1 cellular context compared by ENCODE assay signal in genomic region chr22:42871146-42872050, GRCh38.
TF ChIP-seq lines count a peak whose summit lies in the region.

No MANE protein-coding gene starts in this region.

TF ChIP-seq in HepG2, 621 proteins besides CTCF, POLR2A, EP300 and RAD21:
- no peak for TF ChIP-seq ETV5 (CRISPR knock-in tag; IDR thresholded peaks at IDR 0.05; ENCODE audit: borderline replicate concordance)
- peak; percentile 82 for TF ChIP-seq AGO2 (optimal IDR thresholded peaks at IDR 0.05; ENCODE audit: low read depth, low read length)
